ENCODE assay signal across 15 cellular contexts in genomic region chr11:3781423-3781822, GRCh38. TPM values are rescaled to one million over a fixed set of nuclear protein-coding genes. Genes with fewer than 3 reads are reported as not detected.
A peak's percentile ranks its signal among the peaks of the same experiment; 100 is the strongest.
DNase-seq lines count a peak whose midpoint lies in the region; ATAC-seq and TF ChIP-seq lines count a peak whose summit lies in the region.
"Had no signal": no experiment of that assay in that cellular context is flagged by ENCODE, and none has a peak within 500 bp of the region (broad histone marks: within the 10 kb centered on the region; RNA-seq: fewer than 3 reads in every experiment).

No MANE protein-coding gene starts in this region.

- H3K27me3 ChIP-seq in breast epithelium: no peaks in the 10 kb centered on the region
- no peaks in the 10 kb centered on the region for H3K27me3 ChIP-seq in subcutaneous abdominal adipose tissue (ENCODE audit: control insufficient read depth in 5 of 5, insufficient read depth in 4 of 5, low read length in 5 of 5)
- H3K27me3 ChIP-seq in H9 (ENCODE audit: insufficient read depth, low read length): no peaks in the 10 kb centered on the region
- H3K27me3 ChIP-seq: right atrium auricular region had no signal

- BruUV-seq in MCF 10A (replicated peaks; lab: Mats Ljungman, UMichigan): no TSS peak

- no peak overlapping the region for H2BK5ac ChIP-seq in H9 (ENCODE audit: insufficient read length, low read length)

- no peak overlapping the region for H2AK5ac ChIP-seq in H9 (ENCODE audit: insufficient read length, low read length)

- peaks cover 3% of the 10 kb centered on the region for H3K36me3 ChIP-seq in breast epithelium
- H3K36me3 ChIP-seq in subcutaneous abdominal adipose tissue (ENCODE audit: control insufficient read depth in 5 of 5, insufficient read depth in 5 of 5, low read length in 5 of 5): peaks cover 17 to 34% (median 24%) of the 10 kb centered on the region in 5 donors

- H2AFZ ChIP-seq in H9 (ENCODE audit: low read length): no peak overlapping the region

- CTCF ChIA-PET in MCF 10A (lab: Yijun Ruan, JAX): interaction anchor here (1.3 kb wide), 1 partner anchor 28 kb away, joined by 8 read pairs; no protein-coding TSS in a partner anchor

- H3K18ac ChIP-seq in H9 (ENCODE audit: insufficient read length, low read depth, low read length): no peak overlapping the region

- H3T11ph ChIP-seq in H9 (ENCODE audit: low read length): no peak overlapping the region

- peak overlapping the region; percentile 54 for H3K27ac Mint-ChIP-seq in MCF 10A (ENCODE audit: low read depth, unreplicated experiment)
- H3K27ac Mint-ChIP-seq in T-helper 17 cell: peak overlapping the region; percentile 57
- H3K27ac Mint-ChIP-seq in H9: no peak overlapping the region

- H3K27ac ChIP-seq in breast epithelium: peak overlapping the region in 1 of 2 donors; percentile 35
- peak overlapping the region; percentile 74 for H3K27ac ChIP-seq in subcutaneous abdominal adipose tissue (ENCODE audit: low read depth, low read length)
- no peak overlapping the region for H3K27ac ChIP-seq in H9 (ENCODE audit: insufficient read length, low read depth, low read length)
- H3K27ac ChIP-seq: C4-2B, right atrium auricular region had no signal

- no peak overlapping the region for H4K8ac ChIP-seq in H9 (replicated peaks; ENCODE audit: insufficient read length, low read depth, low read length)

- DNase-seq in MCF 10A (ENCODE audit: unreplicated experiment) (peak; percentile 54), breast epithelium (ENCODE audit: low spot score in 2 of 2) (no peak), T-helper 17 cell (no peak), fibroblast of villous mesenchyme (ENCODE audit: low read depth) (peak; percentile 45), H9 (no peak), NCI-H187 treated with DMSO at 0.1 percent for 48 hours (lab: John Stamatoyannopoulos, UW) (no peak), NCI-H1436 treated with DMSO at 0.1 percent for 48 hours (lab: John Stamatoyannopoulos, UW) (no peak)
- DNase-seq: effector CD4-positive, alpha-beta T cell; left colon; NCI-H446; T-cell had no signal

- H3K79me1 ChIP-seq in H9 (ENCODE audit: insufficient read depth, low read depth, low read length, poor library complexity, severe bottlenecking): peaks cover 8% of the 10 kb centered on the region

- H4K5ac ChIP-seq in H9 (ENCODE audit: insufficient read length, low read depth, low read length): no peak overlapping the region

- H3K4me3 Mint-ChIP-seq in MCF 10A (ENCODE audit: unreplicated experiment) (no peak overlapping the region), T-helper 17 cell (no peak overlapping the region), H9 (no peak overlapping the region)
- H3K4me3 Mint-ChIP-seq: T-cell had no signal

- POLR2A ChIA-PET in MCF 10A (lab: Yijun Ruan, JAX): interaction anchor here (0.7 to 6.7 kb wide), 4 partner anchors 9 to 60 kb away, joined by 3 to 51 read pairs (median 4); partner anchors contain the start of gene NUP98

- intact Hi-C loops in MCF 10A (cut with micrococcal nuclease) (no loop called here), breast epithelium (cut with DNase I; ENCODE audit: low total_unique reads) (no loop called here)

- no peak for TF ChIP-seq POLR2A in breast epithelium (IDR thresholded peaks at IDR 0.05)

- H3K14ac ChIP-seq in H9 (ENCODE audit: insufficient read depth, low read length): no peak overlapping the region

- H4K91ac ChIP-seq in H9 (ENCODE audit: insufficient read length, low read depth, low read length): no peak overlapping the region

- no peak overlapping the region for H2BK120ac ChIP-seq in H9 (ENCODE audit: low read depth, low read length, poor library complexity, severe bottlenecking)

- WGBS in H9 (ENCODE audit: extremely low coverage, insufficient read length, low lambda C conversion rate): no CpG with 5 or more reads among the region's 2 CpGs

- H3K23ac ChIP-seq in H9 (ENCODE audit: insufficient read length, low read depth, low read length): no peak overlapping the region

- H3K27me3 Mint-ChIP-seq in MCF 10A (ENCODE audit: insufficient read depth, unreplicated experiment): no peaks in the 10 kb centered on the region
- no peaks in the 10 kb centered on the region for H3K27me3 Mint-ChIP-seq in T-helper 17 cell
- no peaks in the 10 kb centered on the region for H3K27me3 Mint-ChIP-seq in H9 (ENCODE audit: low read depth)
- H3K27me3 Mint-ChIP-seq: IgD-negative memory B cell, T-cell had no signal

- no peaks in the 10 kb centered on the region for H3K23me2 ChIP-seq in H9 (ENCODE audit: insufficient read length, low read depth, low read length, poor library complexity, severe bottlenecking)

- peaks cover 13% of the 10 kb centered on the region; the same call in 1 of the 2 replicates for H3K79me2 ChIP-seq in H9 (ENCODE audit: insufficient read depth, low read length)

- H3K4me1 ChIP-seq in breast epithelium (peaks cover 0 to 3% of the 10 kb centered on the region in 2 donors), subcutaneous abdominal adipose tissue (ENCODE audit: control insufficient read depth in 5 of 5, insufficient read depth in 5 of 5, low read length in 5 of 5) (peaks cover 0 to 5% (median 0%) of the 10 kb centered on the region in 5 donors), H9 (ENCODE audit: insufficient read depth, low read length) (no peaks in the 10 kb centered on the region)

- no peak overlapping the region for H2BK15ac ChIP-seq in H9 (ENCODE audit: low read depth, low read length)

- TF ChIP-seq CTCF in MCF 10A (IDR thresholded peaks at IDR 0.05; ENCODE audit: unreplicated experiment): no peak
- TF ChIP-seq CTCF in breast epithelium (IDR thresholded peaks at IDR 0.05): no peak
- TF ChIP-seq CTCF in fibroblast of villous mesenchyme (IDR thresholded peaks at IDR 0.05; ENCODE audit: insufficient read depth, low read depth, low read length): no peak
- no peak for TF ChIP-seq CTCF in H9 (conservative IDR thresholded peaks at IDR 0.05)

- H3K9me3 ChIP-seq in breast epithelium (no peaks in the 10 kb centered on the region), T-helper 17 cell (ENCODE audit: control insufficient read depth, low read length, poor library complexity, severe bottlenecking) (no peaks in the 10 kb centered on the region), subcutaneous abdominal adipose tissue (ENCODE audit: control insufficient read depth in 5 of 5, low read length in 5 of 5) (no peaks in the 10 kb centered on the region), H9 (ENCODE audit: control insufficient read depth, low read depth, low read length) (no peaks in the 10 kb centered on the region)
- H3K9me3 ChIP-seq: right atrium auricular region had no signal

- H3K9me3 Mint-ChIP-seq in MCF 10A (ENCODE audit: unreplicated experiment) (no peaks in the 10 kb centered on the region), H9 (no peaks in the 10 kb centered on the region)
- H3K9me3 Mint-ChIP-seq: IgD-negative memory B cell, T-cell had no signal

- H2BK12ac ChIP-seq in H9 (ENCODE audit: insufficient read length, low read depth, low read length): no peak overlapping the region

- no peak overlapping the region for H3K4me3 ChIP-seq in breast epithelium
- no peak overlapping the region for H3K4me3 ChIP-seq in fibroblast of villous mesenchyme (ENCODE audit: low read depth, low read length)
- H3K4me3 ChIP-seq in subcutaneous abdominal adipose tissue (ENCODE audit: low read depth in 1 of 5, low read length in 5 of 5): no peak overlapping the region
- H3K4me3 ChIP-seq: right atrium auricular region had no signal

- H3K4me2 ChIP-seq in H9 (ENCODE audit: insufficient read depth, insufficient read length, low read length): no peak overlapping the region

- H4K20me1 ChIP-seq in H9 (ENCODE audit: control insufficient read depth, insufficient read depth, insufficient read length): no peaks in the 10 kb centered on the region

- H3K56ac ChIP-seq in H9 (ENCODE audit: insufficient read length, low read depth, low read length): no peak overlapping the region

- H3K4me1 Mint-ChIP-seq in MCF 10A (ENCODE audit: insufficient read depth, unreplicated experiment) (peaks cover 5% of the 10 kb centered on the region), T-helper 17 cell (peaks cover 26% of the 10 kb centered on the region), H9 (peaks cover 6 to 8% of the 10 kb centered on the region in 2 experiments)

- no peak overlapping the region for H3K9ac ChIP-seq in subcutaneous abdominal adipose tissue (ENCODE audit: low read length in 5 of 5)
- H3K9ac ChIP-seq in H9 (ENCODE audit: extremely low read depth, insufficient read length, low read length): no peak overlapping the region

- H2BK20ac ChIP-seq in H9 (ENCODE audit: low read depth, low read length, poor library complexity, severe bottlenecking): no peak overlapping the region

- H3K36me3 Mint-ChIP-seq in MCF 10A (ENCODE audit: insufficient read depth, unreplicated experiment) (peaks cover 72% of the 10 kb centered on the region), T-helper 17 cell (ENCODE audit: low read depth) (peaks cover 4% of the 10 kb centered on the region), H9 (ENCODE audit: insufficient read depth in 1 of 3, low read depth in 3 of 3) (peaks cover 32 to 59% (median 57%) of the 10 kb centered on the region in 3 experiments)

- H3K4ac ChIP-seq in H9 (ENCODE audit: low read depth, low read length): no peak overlapping the region

- no peak for ATAC-seq in T-helper 17 cell
- ATAC-seq: left colon, T-cell had no signal

RNA-seq across cellular contexts. Expression of gene NUP98, which starts 15.9 kb away (rescaled TPM):
- 79.4 and 83.7 TPM in 2 replicates for total RNA-seq in MCF 10A (2022)
- total RNA-seq in breast epithelium: 100 to 1,000 TPM in 2 of 3 donors, 10 to 100 TPM in 1; 98.1 to 178 (median 142) TPM
- 100 to 1,000 TPM; 120 to 128 TPM for total RNA-seq in T-helper 17 cell
- total RNA-seq in fibroblast of villous mesenchyme: 136 and 183 TPM in 2 replicates
- 105 and 106 TPM in 2 replicates for total RNA-seq in H9 (2021)

RNA-seq across cellular contexts. Expression of gene PGAP2, which starts 26.9 kb away (rescaled TPM):
- 27.2 and 28.2 TPM in 2 replicates for total RNA-seq in MCF 10A (2022)
- 10 to 100 TPM; 12.3 to 24.3 (median 20.6) TPM for total RNA-seq in breast epithelium
- total RNA-seq in T-helper 17 cell: 10 to 100 TPM; 17.8 to 19.3 TPM
- total RNA-seq in fibroblast of villous mesenchyme: 7.4 and 8.2 TPM in 2 replicates
- 36.1 and 37.4 TPM in 2 replicates for total RNA-seq in H9 (2021)

RNA-seq across cellular contexts. Expression of gene RHOG, which starts 59.3 kb away (rescaled TPM):
- total RNA-seq in MCF 10A (2022): 32.6 and 35.7 TPM in 2 replicates
- 10 to 100 TPM; 37.0 to 68.2 (median 37.0) TPM for total RNA-seq in breast epithelium
- 100 to 1,000 TPM; 114 to 123 TPM for total RNA-seq in T-helper 17 cell
- 9.0 and 9.5 TPM in 2 replicates for total RNA-seq in fibroblast of villous mesenchyme
- 24.9 and 26.4 TPM in 2 replicates for total RNA-seq in H9 (2021)

Comparison
In these comparisons a context has a peak if more than half of its experiments do, and no peak if none do; other contexts are left out.
1. DNase-seq: peak in MCF 10A (single experiment) and fibroblast of villous mesenchyme (single experiment); none in breast epithelium (0 of 2), T-helper 17 cell (0 of 3), H9 (single experiment), NCI-H187 treated with DMSO at 0.1 percent for 48 hours (single experiment) and NCI-H1436 treated with DMSO at 0.1 percent for 48 hours (single experiment).
2. H3K27ac Mint-ChIP-seq: peak in MCF 10A (single experiment) and T-helper 17 cell (single experiment); none in H9 (0 of 3).